Comparison of ENCODE assay signal across 8 cellular contexts in genomic region chr6:75282706-75283105, GRCh38. TPM values are rescaled to one million over a fixed set of nuclear protein-coding genes. Genes with fewer than 3 reads are reported as not detected.
DNase-seq lines count a peak whose midpoint lies in the region; ATAC-seq and TF ChIP-seq lines count a peak whose summit lies in the region.

No MANE protein-coding gene starts in this region.

- H3K27ac Mint-ChIP-seq in activated naive CD4-positive, alpha-beta T cell treated with anti-CD3 and anti-CD28 coated beads, Interleukin-2, amount 50 U/mL, for 24 hours, result peak overlapping the region; percentile 81
- no peak overlapping the region for H3K27ac Mint-ChIP-seq in activated naive CD4-positive, alpha-beta T cell treated with anti-CD3 and anti-CD28 coated beads, Interleukin-2, amount 50 U/mL, for 72 hours

- intact Hi-C loops in upper lobe of right lung (cut with DNase I), result no loop called here
- intact Hi-C loops in lower leg skin (cut with DNase I; ENCODE audit: low total_unique reads), result no loop called here

- no peak for TF ChIP-seq POLR2A in lower leg skin (IDR thresholded peaks at IDR 0.05)

- H3K9me3 ChIP-seq in WERI-Rb-1 (ENCODE audit: severe bottlenecking), result no peaks in the 10 kb centered on the region
- H3K9me3 ChIP-seq in iPS DF 6.9 (ENCODE audit: control insufficient read depth, insufficient read depth, low read length), result no peaks in the 10 kb centered on the region
- no peaks in the 10 kb centered on the region for H3K9me3 ChIP-seq in upper lobe of right lung

- peaks cover 2% of the 10 kb centered on the region; the same call in 1 of the 2 replicates for H3K4me1 ChIP-seq in iPS DF 6.9 (ENCODE audit: control insufficient read depth, insufficient read depth, low read length)
- H3K4me1 ChIP-seq in upper lobe of right lung, result peaks cover 43% of the 10 kb centered on the region

- H3K9me3 Mint-ChIP-seq in activated naive CD4-positive, alpha-beta T cell treated with anti-CD3 and anti-CD28 coated beads, Interleukin-2, amount 50 U/mL, for 24 hours, result no peaks in the 10 kb centered on the region
- no peaks in the 10 kb centered on the region for H3K9me3 Mint-ChIP-seq in activated naive CD4-positive, alpha-beta T cell treated with anti-CD3 and anti-CD28 coated beads, Interleukin-2, amount 50 U/mL, for 72 hours

- H3K4me1 Mint-ChIP-seq in activated naive CD4-positive, alpha-beta T cell treated with anti-CD3 and anti-CD28 coated beads, Interleukin-2, amount 50 U/mL, for 24 hours, result peaks cover 61% of the 10 kb centered on the region

- H3K27me3 ChIP-seq in WERI-Rb-1 (ENCODE audit: insufficient read depth, low read depth, severe bottlenecking), result no peaks in the 10 kb centered on the region
- H3K27me3 ChIP-seq in iPS DF 6.9 (ENCODE audit: control insufficient read depth, insufficient read depth, low read length), result no peaks in the 10 kb centered on the region
- H3K27me3 ChIP-seq in upper lobe of right lung, result no peaks in the 10 kb centered on the region

- DNase-seq in activated naive CD4-positive, alpha-beta T cell treated with anti-CD3 and anti-CD28 coated beads, Interleukin-2, amount 50 U/mL, for 72 hours (ENCODE audit: low spot score in 2 of 2), result no peak
- no peak for DNase-seq in WERI-Rb-1
- DNase-seq in iPS DF 6.9 (ENCODE audit: low read depth, low spot score), result no peak
- no peak for DNase-seq in upper lobe of right lung
- no peak for DNase-seq in lower leg skin (ENCODE audit: low spot score in 2 of 2)
- no peak for DNase-seq in activated CD4-positive, alpha-beta T cell treated with anti-CD3 and anti-CD28 coated beads for 48 hours
- DNase-seq in stimulated activated naive CD4-positive, alpha-beta T cell treated with Interleukin-2 at 50 U/mL for 16 hours (lab: John Stamatoyannopoulos, UW), result no peak

- H3K36me3 Mint-ChIP-seq in activated naive CD4-positive, alpha-beta T cell treated with anti-CD3 and anti-CD28 coated beads, Interleukin-2, amount 50 U/mL, for 24 hours, result peaks cover 10% of the 10 kb centered on the region
- peaks cover 14 to 15% of the 10 kb centered on the region in 2 donors for H3K36me3 Mint-ChIP-seq in activated naive CD4-positive, alpha-beta T cell treated with anti-CD3 and anti-CD28 coated beads, Interleukin-2, amount 50 U/mL, for 72 hours

- H3K27me3 Mint-ChIP-seq in activated naive CD4-positive, alpha-beta T cell treated with anti-CD3 and anti-CD28 coated beads, Interleukin-2, amount 50 U/mL, for 24 hours, result no peaks in the 10 kb centered on the region

- H3K27ac ChIP-seq in WERI-Rb-1 (no peak overlapping the region), iPS DF 6.9 (ENCODE audit: low read length) (no peak overlapping the region), upper lobe of right lung (no peak overlapping the region)

- H3K36me3 ChIP-seq in WERI-Rb-1 (peaks cover 5% of the 10 kb centered on the region), iPS DF 6.9 (ENCODE audit: control insufficient read depth, insufficient read depth, low read length) (no peaks in the 10 kb centered on the region), upper lobe of right lung (no peaks in the 10 kb centered on the region)

- no peak overlapping the region for H3K4me3 Mint-ChIP-seq in activated naive CD4-positive, alpha-beta T cell treated with anti-CD3 and anti-CD28 coated beads, Interleukin-2, amount 50 U/mL, for 24 hours

- no peak for ATAC-seq in activated naive CD4-positive, alpha-beta T cell treated with anti-CD3 and anti-CD28 coated beads, Interleukin-2, amount 50 U/mL, for 72 hours
- no peak for ATAC-seq in upper lobe of right lung

- H3K4me3 ChIP-seq in WERI-Rb-1 (ENCODE audit: low read depth, low read length) (peak overlapping the region; percentile 98), iPS DF 6.9 (ENCODE audit: low read length) (peak overlapping the region; percentile 23; the same call in 1 of the 2 replicates), upper lobe of right lung (peak overlapping the region; percentile 86), lower leg skin (ENCODE audit: low read depth, poor library complexity, severe bottlenecking) (no peak overlapping the region)

- TF ChIP-seq CTCF in WERI-Rb-1 (IDR thresholded peaks at IDR 0.05; ENCODE audit: low read depth, low read length), result no peak
- TF ChIP-seq CTCF in upper lobe of right lung (IDR thresholded peaks at IDR 0.05), result no peak
- TF ChIP-seq CTCF in lower leg skin (IDR thresholded peaks at IDR 0.05), result no peak

- WGBS in iPS DF 6.9 (ENCODE audit: insufficient coverage, insufficient read length), result no CpG with 5 or more reads among the region's 2 CpGs
- 62 to 67% methylated on average over 2 of the region's 2 CpGs for WGBS in lower leg skin, 2 donors

RNA-seq across cellular contexts. Expression of gene TMEM30A, which starts 1.9 kb away (rescaled TPM):
- 100 to 1,000 TPM in 1 of 2 donors, 10 to 100 TPM in 1; 52.3 to 228 TPM for total RNA-seq in activated naive CD4-positive, alpha-beta T cell treated with anti-CD3 and anti-CD28 coated beads, Interleukin-2, amount 50 U/mL, for 72 hours
- total RNA-seq in upper lobe of right lung (183 TPM), lower leg skin (10 to 100 TPM; 32.5 to 59.8 (median 54.7) TPM)

RNA-seq across cellular contexts. Expression of gene COX7A2, which starts 39.1 kb away (rescaled TPM):
- 100 to 1,000 TPM; 362 to 486 TPM for total RNA-seq in activated naive CD4-positive, alpha-beta T cell treated with anti-CD3 and anti-CD28 coated beads, Interleukin-2, amount 50 U/mL, for 72 hours
- total RNA-seq in upper lobe of right lung (240 TPM), lower leg skin (100 to 1,000 TPM in 3 of 4 donors, 10 to 100 TPM in 1; 90.2 to 517 (median 146) TPM)
